Comparison of ENCODE assay signal across 20 cellular contexts in the genomic region with DNA sequence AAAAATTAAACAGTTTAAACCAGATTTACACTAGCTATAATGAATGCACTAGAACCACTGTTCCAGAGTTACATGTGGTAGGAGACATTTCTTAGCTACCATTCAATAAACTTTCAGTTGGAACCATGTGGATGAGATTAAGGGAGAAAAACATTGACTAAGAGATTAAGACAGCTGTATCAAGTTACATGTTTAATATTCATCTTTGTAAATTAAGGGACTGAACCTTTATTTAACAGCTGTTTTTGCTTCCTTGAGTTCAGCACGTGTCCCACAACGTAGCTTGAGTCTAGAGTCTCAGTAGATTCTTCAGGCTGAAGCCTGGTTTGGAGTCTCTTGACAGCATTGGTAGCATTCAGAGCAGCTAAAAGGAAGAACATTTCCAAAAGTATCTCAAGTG.
"Had no signal": no experiment of that assay in that cellular context is flagged by ENCODE, and none has a peak within 500 bp of the region (broad histone marks: within the 10 kb centered on the region; RNA-seq: fewer than 3 reads in every experiment).

No MANE protein-coding gene starts in this region.

- H3K4me3 ChIP-seq: gastroesophageal sphincter, pancreas, thoracic aorta had no signal

- H3K9me3 Mint-ChIP-seq: activated CD8-positive, alpha-beta T cell treated with anti-CD3 and anti-CD28 coated beads for 36 hours; activated T-cell treated with anti-CD3 and anti-CD28 coated beads, Interleukin-2, amount 50 U/mL, for 24 hours; stimulated activated effector memory CD8-positive, alpha-beta T cell treated with anti-CD3 and anti-CD28 coated beads, Interleukin-12 subunit alpha, Interleukin-12 subunit beta, amount 100 ng/mL, for 72 hours had no signal

- H3K27ac Mint-ChIP-seq: activated CD8-positive, alpha-beta T cell treated with anti-CD3 and anti-CD28 coated beads for 36 hours; activated naive CD8-positive, alpha-beta T cell treated with anti-CD3 and anti-CD28 coated beads, Interleukin-2, amount 10 ng/mL, durations not matched to agents 7 days and 5 days; activated T-cell treated with anti-CD3 and anti-CD28 coated beads, Interleukin-2, amount 50 U/mL, for 24 hours; activated T-helper 2 cell treated with anti-CD3 and anti-CD28 coated beads, Interferon-gamma antibody, Interleukin-2, Interleukin-4, amounts not matched to agents 10 μg/mL and 5 μg/mL and 100 μg/mL, durations not matched to agents 14 hours and 24 hours and 36 hours; brain; natural killer cell; stimulated activated effector memory CD8-positive, alpha-beta T cell treated with anti-CD3 and anti-CD28 coated beads, Interleukin-12 subunit alpha, Interleukin-12 subunit beta, amount 100 ng/mL, for 72 hours had no signal

- ATAC-seq: activated CD8-positive, alpha-beta T cell treated with anti-CD3 and anti-CD28 coated beads for 36 hours; gastroesophageal sphincter; natural killer cell; pancreas; sciatic nerve; stimulated activated effector memory CD8-positive, alpha-beta T cell treated with anti-CD3 and anti-CD28 coated beads, Interleukin-12 subunit alpha, Interleukin-12 subunit beta, amount 100 ng/mL, for 72 hours had no signal

- H3K9me3 ChIP-seq: gastroesophageal sphincter, neutrophil, pancreas, thoracic aorta had no signal

- H3K4me3 Mint-ChIP-seq: activated CD8-positive, alpha-beta T cell treated with anti-CD3 and anti-CD28 coated beads for 36 hours; activated naive CD8-positive, alpha-beta T cell treated with anti-CD3 and anti-CD28 coated beads, Interleukin-2, amount 10 ng/mL, durations not matched to agents 7 days and 5 days; activated T-cell treated with anti-CD3 and anti-CD28 coated beads, Interleukin-2, amount 50 U/mL, for 24 hours; brain; natural killer cell; stimulated activated effector memory CD8-positive, alpha-beta T cell treated with anti-CD3 and anti-CD28 coated beads, Interleukin-12 subunit alpha, Interleukin-12 subunit beta, amount 100 ng/mL, for 72 hours had no signal

- H3K36me3 ChIP-seq: neutrophil, thoracic aorta had no signal

- H3K27me3 ChIP-seq: gastroesophageal sphincter, neutrophil, pancreas had no signal

- DNase-seq: activated CD4-positive, alpha-beta T cell treated with anti-CD3 and anti-CD28 coated beads for 48 hours; activated CD4-positive, CD25-positive, alpha-beta regulatory T cell; activated CD8-positive, alpha-beta T cell treated with anti-CD3 and anti-CD28 coated beads for 36 hours; activated naive CD4-positive, alpha-beta T cell treated with Interleukin-2 at 50 U/mL for 16 hours; activated naive CD8-positive, alpha-beta T cell treated with anti-CD3 and anti-CD28 coated beads, Interleukin-2, amount 10 ng/mL, durations not matched to agents 7 days and 5 days; activated T-cell treated with anti-CD3 and anti-CD28 coated beads, Interleukin-2, amount 50 U/mL, for 24 hours; anterior cingulate cortex; caudate nucleus; mesendoderm; natural killer cell; pancreas; stimulated activated CD4-positive, alpha-beta T cell treated with anti-CD3 and anti-CD28 coated beads, Interleukin-4, amount 100 ng/mL, for 24 hours; T1000 had no signal

- H3K4me1 Mint-ChIP-seq: activated naive CD8-positive, alpha-beta T cell treated with anti-CD3 and anti-CD28 coated beads, Interleukin-2, amount 10 ng/mL, durations not matched to agents 7 days and 5 days; brain; stimulated activated effector memory CD8-positive, alpha-beta T cell treated with anti-CD3 and anti-CD28 coated beads, Interleukin-12 subunit alpha, Interleukin-12 subunit beta, amount 100 ng/mL, for 72 hours had no signal

- H3K36me3 Mint-ChIP-seq: natural killer cell had no signal

- H3K4me1 ChIP-seq: gastroesophageal sphincter, pancreas had no signal

- H3K27ac ChIP-seq: gastroesophageal sphincter, neutrophil, pancreas, thoracic aorta had no signal

- H3K27me3 Mint-ChIP-seq: activated CD8-positive, alpha-beta T cell treated with anti-CD3 and anti-CD28 coated beads for 36 hours; activated naive CD8-positive, alpha-beta T cell treated with anti-CD3 and anti-CD28 coated beads, Interleukin-2, amount 10 ng/mL, durations not matched to agents 7 days and 5 days; activated T-cell treated with anti-CD3 and anti-CD28 coated beads, Interleukin-2, amount 50 U/mL, for 24 hours; brain had no signal
